Comparison of ENCODE assay signal across 8 cellular contexts in the genomic region with DNA sequence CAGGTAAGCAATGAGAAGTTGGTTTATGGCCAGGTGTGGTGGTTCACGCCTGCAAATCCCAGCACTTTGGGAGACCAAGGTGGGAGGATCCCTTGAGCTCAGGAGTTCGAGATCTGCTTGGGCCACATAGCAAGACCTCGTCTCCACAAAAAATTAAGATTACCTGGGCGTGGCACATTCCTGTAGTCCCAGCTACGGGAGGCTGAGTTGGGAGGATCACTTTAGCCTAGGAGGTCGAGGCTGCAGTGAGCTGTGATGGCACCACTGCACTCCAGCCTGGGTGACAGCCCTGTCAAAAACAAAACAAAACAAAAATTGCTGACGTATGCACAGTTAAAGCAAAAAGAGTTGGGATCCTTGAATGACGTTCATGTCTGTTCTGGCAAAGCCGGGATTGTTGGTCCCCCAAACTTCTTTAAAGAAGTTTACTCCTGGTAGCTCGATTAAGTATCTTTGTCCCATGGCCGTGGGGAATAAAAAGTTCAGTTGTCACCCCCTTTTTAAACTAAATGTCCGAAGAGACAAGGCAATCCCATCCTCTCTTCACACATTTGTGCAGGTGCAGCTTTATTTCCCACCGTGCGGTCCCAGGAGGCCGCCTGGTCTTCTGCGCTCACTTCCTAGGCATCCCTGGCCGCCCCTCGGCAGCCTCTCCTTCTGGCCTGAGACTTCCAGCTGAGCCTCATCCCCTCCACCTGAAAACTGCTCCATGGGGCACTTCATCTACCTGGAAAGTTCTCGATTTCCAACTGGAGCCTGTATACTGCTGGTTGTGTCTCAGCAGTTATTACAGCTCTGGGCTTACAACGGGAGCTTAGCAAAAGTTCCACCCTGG. TPM values are rescaled to one million over a fixed set of nuclear protein-coding genes. Genes with fewer than 3 reads are reported as not detected.
A peak's percentile ranks its signal among the peaks of the same experiment; 100 is the strongest.
DNase-seq lines count a peak whose midpoint lies in the region; ATAC-seq and TF ChIP-seq lines count a peak whose summit lies in the region.

No MANE protein-coding gene starts in this region.

- POLR2A ChIA-PET in HEK293T (lab: Yijun Ruan, JAX) (interaction anchor here (0.6 to 1.5 kb wide), 10 partner anchors 9 to 487 kb away, joined by 3 to 7 read pairs (median 4); no protein-coding TSS in a partner anchor), RWPE1 (lab: Yijun Ruan, JAX; ENCODE audit: low non-redundant PET) (interaction anchor here (0.6 kb wide), 1 partner anchor 241 kb away, joined by 3 read pairs; no protein-coding TSS in a partner anchor)

- peak; percentile 17 for DNase-seq in HEK293T (ENCODE audit: extremely low spot score)
- no peak for DNase-seq in RWPE1 (ENCODE audit: low spot score)
- DNase-seq in activated gamma-delta T cell (lab: John Stamatoyannopoulos, UW): no peak

- H2AFZ ChIP-seq in neuron (ENCODE audit: low read depth, low read length): peak overlapping the region; percentile 96

- 41 to 43% methylated on average over 20 of the region's 20 CpGs for WGBS in esophagus, 2 donors

- CTCF ChIA-PET in HEK293T (lab: Yijun Ruan, JAX) (interaction anchor here (1.4 kb wide), 1 partner anchor 9 kb away, joined by 4 read pairs; no protein-coding TSS in a partner anchor), RWPE1 (lab: Yijun Ruan, JAX) (interaction anchor here (0.6 to 0.7 kb wide), 2 partner anchors 129 to 496 kb away, joined by 3 to 4 read pairs; no protein-coding TSS in a partner anchor)

- H3K36me3 ChIP-seq in esophagus (ENCODE audit: control insufficient read depth in 2 of 2, insufficient read depth in 2 of 2, low read length in 1 of 2) (no peaks in the 10 kb centered on the region), neuron (ENCODE audit: insufficient read depth, low read length) (no peaks in the 10 kb centered on the region)

- ATAC-seq in GM18502 (IDR thresholded peaks at IDR 0.05; ENCODE audit: poor library complexity, unreplicated experiment): peak; percentile 13
- ATAC-seq in GM18870 (IDR thresholded peaks at IDR 0.05; ENCODE audit: unreplicated experiment): no peak
- no peak for ATAC-seq in activated CD4-positive, CD25-positive, alpha-beta regulatory T cell treated with anti-CD3 and anti-CD28 coated beads, Interleukin-2, amount 50 U/mL, for 24 hours

- no peaks in the 10 kb centered on the region for H3K4me1 ChIP-seq in esophagus (ENCODE audit: control insufficient read depth in 2 of 2, insufficient read depth in 2 of 2, low read length in 1 of 2)
- H3K4me1 ChIP-seq in neuron (ENCODE audit: insufficient read depth, low read length): peaks cover 16% of the 10 kb centered on the region

- H3K4me3 ChIP-seq in esophagus (ENCODE audit: low read depth in 1 of 2, low read length in 2 of 2): peak overlapping the region; percentile 51 to 96
- peak overlapping the region; percentile 97 for H3K4me3 ChIP-seq in neuron (ENCODE audit: low read length)

- H3K27me3 ChIP-seq in esophagus (ENCODE audit: control insufficient read depth in 1 of 2, insufficient read depth in 2 of 2, low read length in 2 of 2) (no peaks in the 10 kb centered on the region), neuron (ENCODE audit: insufficient read depth, low read length) (no peaks in the 10 kb centered on the region)

- peak overlapping the region; percentile 90 for H3K27ac ChIP-seq in RWPE1
- H3K27ac ChIP-seq in esophagus (ENCODE audit: low read depth in 2 of 2, low read length in 1 of 2): peak overlapping the region; percentile 80 to 84

- no peak for TF ChIP-seq CTCF in RWPE1 (conservative IDR thresholded peaks at IDR 0.05; ENCODE audit: low read depth)

- H3K9me3 ChIP-seq in esophagus (ENCODE audit: control insufficient read depth in 2 of 2, insufficient read depth in 1 of 2, low read depth in 1 of 2, low read length in 1 of 2): no peaks in the 10 kb centered on the region
- no peaks in the 10 kb centered on the region for H3K9me3 ChIP-seq in neuron (ENCODE audit: low read length)

TF ChIP-seq in HEK293T, 16 proteins besides CTCF, POLR2A, EP300 and RAD21:
- TF ChIP-seq NFRKB (IDR thresholded peaks at IDR 0.05) (no peak), HDGF (IDR thresholded peaks at IDR 0.05; ENCODE audit: borderline replicate concordance) (no peak)

RNA-seq across cellular contexts. Expression of a gene that starts 0.8 kb away (rescaled TPM):
- 1 to 10 TPM; 2.5 to 3.6 TPM for polyA plus RNA-seq in esophagus
